In genomic region chr1:154342836-154343472, GRCh38 we compare ENCODE assay signal across 1 cellular context.
TF ChIP-seq lines count a peak whose summit lies in the region.

No MANE protein-coding gene starts in this region.

TF ChIP-seq in K562, 482 proteins besides CTCF, POLR2A, EP300 and RAD21:
- TF ChIP-seq SMARCA5 (IDR thresholded peaks at IDR 0.05), result no peak
- no peak for TF ChIP-seq MXI1 (IDR thresholded peaks at IDR 0.05; ENCODE audit: low read depth, low read length)
- TF ChIP-seq EWSR1 (IDR thresholded peaks at IDR 0.05; ENCODE audit: borderline replicate concordance, low read depth, partially characterized antibody), result no peak
- no peak for TF ChIP-seq CBX8 (IDR thresholded peaks at IDR 0.05; ENCODE audit: borderline replicate concordance, extremely low read depth, low read depth, low read length, poor library complexity, severe bottlenecking)
- TF ChIP-seq RNF2 (IDR thresholded peaks at IDR 0.05), result no peak
- TF ChIP-seq, protein P1, sequence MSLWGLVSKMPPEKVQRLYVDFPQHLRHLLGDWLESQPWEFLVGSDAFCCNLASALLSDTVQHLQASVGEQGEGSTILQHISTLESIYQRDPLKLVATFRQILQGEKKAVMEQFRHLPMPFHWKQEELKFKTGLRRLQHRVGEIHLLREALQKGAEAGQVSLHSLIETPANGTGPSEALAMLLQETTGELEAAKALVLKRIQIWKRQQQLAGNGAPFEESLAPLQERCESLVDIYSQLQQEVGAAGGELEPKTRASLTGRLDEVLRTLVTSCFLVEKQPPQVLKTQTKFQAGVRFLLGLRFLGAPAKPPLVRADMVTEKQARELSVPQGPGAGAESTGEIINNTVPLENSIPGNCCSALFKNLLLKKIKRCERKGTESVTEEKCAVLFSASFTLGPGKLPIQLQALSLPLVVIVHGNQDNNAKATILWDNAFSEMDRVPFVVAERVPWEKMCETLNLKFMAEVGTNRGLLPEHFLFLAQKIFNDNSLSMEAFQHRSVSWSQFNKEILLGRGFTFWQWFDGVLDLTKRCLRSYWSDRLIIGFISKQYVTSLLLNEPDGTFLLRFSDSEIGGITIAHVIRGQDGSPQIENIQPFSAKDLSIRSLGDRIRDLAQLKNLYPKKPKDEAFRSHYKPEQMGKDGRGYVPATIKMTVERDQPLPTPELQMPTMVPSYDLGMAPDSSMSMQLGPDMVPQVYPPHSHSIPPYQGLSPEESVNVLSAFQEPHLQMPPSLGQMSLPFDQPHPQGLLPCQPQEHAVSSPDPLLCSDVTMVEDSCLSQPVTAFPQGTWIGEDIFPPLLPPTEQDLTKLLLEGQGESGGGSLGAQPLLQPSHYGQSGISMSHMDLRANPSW (CRISPR knock-in tag; IDR thresholded peaks at IDR 0.05), result no peak
- no peak for TF ChIP-seq WHSC1 (IDR thresholded peaks at IDR 0.05; ENCODE audit: low read length)
TF ChIP-seq in K562: peak in this region for 0.
